In the genomic region with DNA sequence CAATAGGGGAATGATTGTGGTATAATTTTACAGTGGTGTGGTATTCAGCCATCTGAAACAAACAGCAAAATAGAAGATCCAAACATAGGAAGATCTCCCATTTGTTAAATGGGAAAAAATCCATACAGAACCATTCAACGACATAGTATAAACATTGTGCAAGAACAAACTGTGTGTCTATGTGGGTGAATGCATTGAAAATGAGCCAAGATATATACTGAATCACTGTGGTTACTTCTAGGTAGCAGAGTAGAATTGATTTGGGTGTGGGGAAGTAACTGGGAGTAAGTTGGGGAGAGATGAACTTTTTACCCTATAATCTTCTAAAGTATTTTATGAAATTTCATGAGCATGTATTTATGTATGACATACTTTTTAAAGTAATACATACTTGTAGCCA, we compare ENCODE assay signal across 14 cellular contexts.
A peak's percentile ranks its signal among the peaks of the same experiment; 100 is the strongest.
DNase-seq lines count a peak whose midpoint lies in the region; ATAC-seq, FAIRE-seq and TF ChIP-seq lines count a peak whose summit lies in the region.
"Had no signal": no experiment of that assay in that cellular context is flagged by ENCODE, and none has a peak within 500 bp of the region (broad histone marks: within the 10 kb centered on the region; RNA-seq: fewer than 3 reads in every experiment).

No MANE protein-coding gene starts in this region.

- DNase-seq in AG08395 (ENCODE audit: low spot score), result peak; percentile 38
- DNase-seq in LHCN-M2 (ENCODE audit: low read depth), result peak; percentile 48
- peak; percentile 91 for DNase-seq in bronchial epithelial cell (ENCODE audit: low read depth)
- DNase-seq in left lobe of liver (ENCODE audit: low spot score), result no peak
- DNase-seq in NCI-H2227 treated with DMSO at 0.1 percent for 48 hours (lab: John Stamatoyannopoulos, UW), result no peak
- no peak for DNase-seq in activated CD4-positive, alpha-beta memory T cell treated with anti-CD3 and anti-CD28 coated beads, Interleukin-2, amount 10 ng/mL, durations not matched to agents 7 days and 5 days
- DNase-seq in coronary artery (ENCODE audit: low spot score), result no peak
- no peak for DNase-seq in neural progenitor cell (ENCODE audit: low spot score)
- DNase-seq: activated CD4-positive, CD25-positive, alpha-beta regulatory T cell treated with anti-CD3 and anti-CD28 coated beads, Interleukin-2, amount 50 U/mL, for 72 hours; anterior cingulate cortex; SW 1271 had no signal

- peaks cover 11% of the 10 kb centered on the region for H3K27me3 Mint-ChIP-seq in activated CD4-positive, alpha-beta memory T cell treated with anti-CD3 and anti-CD28 coated beads, Interleukin-2, amount 10 ng/mL, durations not matched to agents 7 days and 5 days
- peaks cover 3% of the 10 kb centered on the region for H3K27me3 Mint-ChIP-seq in neural progenitor cell (ENCODE audit: insufficient read depth, low read depth)

- H3K36me3 Mint-ChIP-seq in activated CD4-positive, alpha-beta memory T cell treated with anti-CD3 and anti-CD28 coated beads, Interleukin-2, amount 10 ng/mL, durations not matched to agents 7 days and 5 days (ENCODE audit: low read depth), result no peaks in the 10 kb centered on the region
- H3K36me3 Mint-ChIP-seq in neural progenitor cell, result no peaks in the 10 kb centered on the region

- no peak overlapping the region for H3K4me2 ChIP-seq in neural progenitor cell
- H3K4me2 ChIP-seq: BLaER1, KMS-11 had no signal

- H3K27ac Mint-ChIP-seq in activated CD4-positive, alpha-beta memory T cell treated with anti-CD3 and anti-CD28 coated beads, Interleukin-2, amount 10 ng/mL, durations not matched to agents 7 days and 5 days, result no peak overlapping the region
- no peak overlapping the region for H3K27ac Mint-ChIP-seq in neural progenitor cell
- H3K27ac Mint-ChIP-seq: stimulated activated naive CD8-positive, alpha-beta T cell treated with anti-CD3 and anti-CD28 coated beads, Interleukin-15, Interleukin-2, amounts not matched to agents 100 ng/mL and 50 ng/mL, for 24 hours had no signal

- POLR2A ChIA-PET in activated CD4-positive, alpha-beta memory T cell treated with anti-CD3 and anti-CD28 coated beads, Interleukin-2, amount 10 ng/mL, durations not matched to agents 7 days and 5 days (lab: Charles Lee), result no interaction called here

- H3K4me3 ChIP-seq in bronchial epithelial cell (ENCODE audit: low read depth, low read length) (no peak overlapping the region), coronary artery (no peak overlapping the region), neural progenitor cell (no peak overlapping the region)
- H3K4me3 ChIP-seq: BLaER1 had no signal

- no peaks in the 10 kb centered on the region for H3F3A ChIP-seq in neural progenitor cell (ENCODE audit: low read depth)

- H4K20me1 ChIP-seq in neural progenitor cell (ENCODE audit: low read depth), result no peaks in the 10 kb centered on the region
- H4K20me1 ChIP-seq: BLaER1 had no signal

- H3K4me1 ChIP-seq in neural progenitor cell, result peaks cover 5% of the 10 kb centered on the region
- H3K4me1 ChIP-seq: BLaER1 had no signal

- no peak overlapping the region for H3K9ac ChIP-seq in neural progenitor cell
- H3K9ac ChIP-seq: BLaER1, KMS-11 had no signal

- FAIRE-seq in bronchial epithelial cell (lab: Jason Lieb, UNC), result no peak

- no peaks in the 10 kb centered on the region for H3K9me3 Mint-ChIP-seq in activated CD4-positive, alpha-beta memory T cell treated with anti-CD3 and anti-CD28 coated beads, Interleukin-2, amount 10 ng/mL, durations not matched to agents 7 days and 5 days
- H3K9me3 Mint-ChIP-seq in neural progenitor cell, result no peaks in the 10 kb centered on the region
- H3K9me3 Mint-ChIP-seq: stimulated activated naive CD8-positive, alpha-beta T cell treated with anti-CD3 and anti-CD28 coated beads, Interleukin-15, Interleukin-2, amounts not matched to agents 100 ng/mL and 50 ng/mL, for 24 hours had no signal

- no peak overlapping the region for H2AFZ ChIP-seq in neural progenitor cell (replicated peaks)

- no peaks in the 10 kb centered on the region for H3K79me2 ChIP-seq in neural progenitor cell (ENCODE audit: low read depth)

- H3K4me1 Mint-ChIP-seq in activated CD4-positive, alpha-beta memory T cell treated with anti-CD3 and anti-CD28 coated beads, Interleukin-2, amount 10 ng/mL, durations not matched to agents 7 days and 5 days, result no peaks in the 10 kb centered on the region
- H3K4me1 Mint-ChIP-seq in neural progenitor cell, result peaks cover 5% of the 10 kb centered on the region

- H3K27me3 ChIP-seq in bronchial epithelial cell (ENCODE audit: control insufficient read depth, insufficient read depth, low read length), result no peaks in the 10 kb centered on the region
- H3K27me3 ChIP-seq in neural progenitor cell, result no peaks in the 10 kb centered on the region
- H3K27me3 ChIP-seq: BLaER1 had no signal

- no peak overlapping the region for H3K4me3 Mint-ChIP-seq in activated CD4-positive, alpha-beta memory T cell treated with anti-CD3 and anti-CD28 coated beads, Interleukin-2, amount 10 ng/mL, durations not matched to agents 7 days and 5 days
- H3K4me3 Mint-ChIP-seq in neural progenitor cell, result no peak overlapping the region
- H3K4me3 Mint-ChIP-seq: stimulated activated naive CD8-positive, alpha-beta T cell treated with anti-CD3 and anti-CD28 coated beads, Interleukin-15, Interleukin-2, amounts not matched to agents 100 ng/mL and 50 ng/mL, for 24 hours had no signal

- TF ChIP-seq CTCF in bronchial epithelial cell (IDR thresholded peaks at IDR 0.05; ENCODE audit: insufficient read depth, low read length, severe bottlenecking) (no peak), coronary artery (IDR thresholded peaks at IDR 0.05) (no peak), neural progenitor cell (IDR thresholded peaks at IDR 0.05) (no peak)

- no peaks in the 10 kb centered on the region for H3K36me3 ChIP-seq in bronchial epithelial cell (ENCODE audit: control insufficient read depth, insufficient read depth, low read length)
- no peaks in the 10 kb centered on the region for H3K36me3 ChIP-seq in neural progenitor cell
- H3K36me3 ChIP-seq: BLaER1 had no signal

- CTCF ChIA-PET in activated CD4-positive, alpha-beta memory T cell treated with anti-CD3 and anti-CD28 coated beads, Interleukin-2, amount 10 ng/mL, durations not matched to agents 7 days and 5 days (lab: Charles Lee), result interaction anchor here (0.7 kb wide), 1 partner anchor 1527 kb away, joined by 3 read pairs; no protein-coding TSS in a partner anchor

- no peaks in the 10 kb centered on the region for H3K9me3 ChIP-seq in neural progenitor cell (ENCODE audit: low read depth)
- H3K9me3 ChIP-seq: BLaER1 had no signal

- H3K27ac ChIP-seq in coronary artery (no peak overlapping the region), neural progenitor cell (no peak overlapping the region)
- H3K27ac ChIP-seq: BLaER1, KMS-11 had no signal

- ATAC-seq in left lobe of liver, result peak; percentile 47

Comparison
In these comparisons a context has a peak if more than half of its experiments do, and no peak if none do; other contexts are left out.
1. DNase-seq: peak in AG08395 (single experiment), LHCN-M2 (single experiment) and bronchial epithelial cell (single experiment); none in left lobe of liver (single experiment), NCI-H2227 treated with DMSO at 0.1 percent for 48 hours (single experiment), activated CD4-positive, alpha-beta memory T cell treated with anti-CD3 and anti-CD28 coated beads, Interleukin-2, amount 10 ng/mL, durations not matched to agents 7 days and 5 days (single experiment), coronary artery (single experiment) and neural progenitor cell (single experiment).